In the genomic region with DNA sequence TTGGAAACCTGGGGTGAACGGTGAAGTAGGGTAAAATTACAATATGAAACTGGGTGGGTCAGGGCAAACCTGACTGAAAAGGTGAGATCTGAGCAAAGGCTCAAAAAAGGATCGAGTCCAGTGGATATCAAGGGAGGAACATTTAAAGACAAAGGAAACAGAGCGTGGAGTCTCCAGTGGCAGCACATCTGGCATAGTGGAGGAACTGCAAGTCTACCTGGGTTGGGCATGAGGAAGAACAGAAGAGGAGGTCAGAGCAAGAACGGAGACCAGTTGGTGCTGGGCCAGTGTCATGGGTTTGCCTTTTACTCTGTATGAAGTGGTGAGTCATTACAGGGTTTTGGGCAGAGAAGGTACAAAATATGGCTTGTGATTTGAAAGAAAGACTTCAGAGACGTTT, we compare ENCODE assay signal across 8 cellular contexts.
A peak's percentile ranks its signal among the peaks of the same experiment; 100 is the strongest.
DNase-seq lines count a peak whose midpoint lies in the region; ATAC-seq and TF ChIP-seq lines count a peak whose summit lies in the region.

No MANE protein-coding gene starts in this region.

- no peak for ATAC-seq in GM18909 (IDR thresholded peaks at IDR 0.05; ENCODE audit: poor library complexity, unreplicated experiment)

- CTCF ChIA-PET in HEK293T (lab: Yijun Ruan, JAX): no interaction called here

- peak overlapping the region; percentile 58 for H3K27ac Mint-ChIP-seq in progenitor cell of endocrine pancreas

- H3K36me3 Mint-ChIP-seq in progenitor cell of endocrine pancreas (ENCODE audit: insufficient read depth): peaks cover 11% of the 10 kb centered on the region

- no peak overlapping the region for H3K4me3 ChIP-seq in epithelial cell of proximal tubule (ENCODE audit: low read depth, low read length)

- H3K9me3 Mint-ChIP-seq in progenitor cell of endocrine pancreas (ENCODE audit: low read depth): peaks cover 5% of the 10 kb centered on the region

- H3K27me3 Mint-ChIP-seq in progenitor cell of endocrine pancreas: no peaks in the 10 kb centered on the region

- DNase-seq in HEK293T (ENCODE audit: extremely low spot score): no peak
- DNase-seq in OCI-M1 (lab: John Stamatoyannopoulos, UW): peak; percentile 54
- DNase-seq in epithelial cell of proximal tubule (ENCODE audit: low read depth): peak; percentile 33
- DNase-seq in progenitor cell of endocrine pancreas (ENCODE audit: low spot score, unreplicated experiment): no peak
- DNase-seq in NCI-H2081 (lab: John Stamatoyannopoulos, UW): no peak
- no peak for DNase-seq in NCI-H146 (lab: John Stamatoyannopoulos, UW)
- DNase-seq in activated naive CD4-positive, alpha-beta T cell treated with Interleukin-2 at 50 U/mL for 16 hours: no peak

- no peak overlapping the region for H3K4me3 Mint-ChIP-seq in progenitor cell of endocrine pancreas (ENCODE audit: low read depth)

- POLR2A ChIA-PET in HEK293T (lab: Yijun Ruan, JAX): interaction anchor here (1.6 kb wide), 1 partner anchor 28 kb away, joined by 5 read pairs; no protein-coding TSS in a partner anchor

- TF ChIP-seq CTCF in epithelial cell of proximal tubule (conservative IDR thresholded peaks at IDR 0.05; ENCODE audit: low read depth, low read length) (no peak), progenitor cell of endocrine pancreas (IDR thresholded peaks at IDR 0.05; ENCODE audit: unreplicated experiment) (no peak)

- peaks cover 10% of the 10 kb centered on the region for H3K4me1 Mint-ChIP-seq in progenitor cell of endocrine pancreas (ENCODE audit: low read depth)

TF ChIP-seq in HEK293T, 16 proteins besides CTCF, POLR2A, EP300 and RAD21:
- TF ChIP-seq SP1 (IDR thresholded peaks at IDR 0.05) (no peak), TARDBP (IDR thresholded peaks at IDR 0.05) (no peak), HDGF (IDR thresholded peaks at IDR 0.05; ENCODE audit: borderline replicate concordance) (no peak), FOXM1 (IDR thresholded peaks at IDR 0.05; ENCODE audit: borderline replicate concordance) (no peak), CTBP1 (IDR thresholded peaks at IDR 0.05; ENCODE audit: borderline replicate concordance) (0 out of 2 replicates have a peak, but pooled peaks have one; percentile 3)

Comparison
In these comparisons a context has a peak if more than half of its experiments do, and no peak if none do; other contexts are left out.
1. DNase-seq: peak in OCI-M1 (single experiment) and epithelial cell of proximal tubule (single experiment); none in HEK293T (single experiment), progenitor cell of endocrine pancreas (single experiment), NCI-H2081 (0 of 2), NCI-H146 (single experiment) and activated naive CD4-positive, alpha-beta T cell treated with Interleukin-2 at 50 U/mL for 16 hours (single experiment).